In genomic region chr7:100426516-100426915, GRCh38 we compare ENCODE assay signal across 15 cellular contexts. TPM values are rescaled to one million over a fixed set of nuclear protein-coding genes. Genes with fewer than 3 reads are reported as not detected.
DNase-seq lines count a peak whose midpoint lies in the region; ATAC-seq, FAIRE-seq and TF ChIP-seq lines count a peak whose summit lies in the region.
"Had no signal": no experiment of that assay in that cellular context is flagged by ENCODE, and none has a peak within 500 bp of the region (broad histone marks: within the 10 kb centered on the region; RNA-seq: fewer than 3 reads in every experiment).

No MANE protein-coding gene starts in this region.

- H3K4me3 ChIP-seq in HepG2 (replicated peaks in 1 of 3; ENCODE audit: insufficient read depth in 1 of 3, low read depth in 2 of 3, low read length in 3 of 3) (no peak overlapping the region), right lobe of liver (no peak overlapping the region)
- H3K4me3 ChIP-seq: BLaER1 treated with 17β-estradiol and CSF1 and Interleukin-3, amounts not matched to agents 10 nM and 100 nM; GM12878 had no signal

- no peak overlapping the region for H3K4me2 ChIP-seq in HepG2 (ENCODE audit: low read depth, low read length)

- BruUV-seq in HepG2 (replicated peaks; lab: Mats Ljungman, UMichigan): no TSS peak

- no peaks in the 10 kb centered on the region; the same call in 1 of the 2 replicates for H4K20me1 ChIP-seq in HepG2 (ENCODE audit: insufficient read depth, low read length)

- TF ChIP-seq RAD21 in HepG2 (CRISPR knock-in tag; IDR thresholded peaks at IDR 0.05): no peak

- in situ Hi-C loops in HepG2 (cut with HindIII; ENCODE audit: extremely low pct_ligation_motif_present, low pct_unique_long_range_greater_than_20kb): no loop called here

- H3K36me3 ChIP-seq in HepG2 (replicated peaks in 1 of 2; ENCODE audit: control insufficient read depth in 1 of 2, insufficient read depth in 2 of 2, low read length in 2 of 2): peaks cover 0 to 9% of the 10 kb centered on the region in 2 experiments; a peak in 1 of 5 replicates
- no peaks in the 10 kb centered on the region for H3K36me3 ChIP-seq in right lobe of liver

- no peak for TF ChIP-seq POLR2A in HepG2 (IDR thresholded peaks at IDR 0.05; ENCODE audit: insufficient read depth in 1 of 2, low read depth in 2 of 2, low read length in 2 of 2)
- TF ChIP-seq POLR2A in right lobe of liver (IDR thresholded peaks at IDR 0.05): no peak

- peaks cover 12% of the 10 kb centered on the region for H3K79me2 ChIP-seq in HepG2 (ENCODE audit: insufficient read depth, low read length)

- intact Hi-C loops in HepG2 (cut with micrococcal nuclease; ENCODE audit: unreplicated experiment) (no loop called here), right lobe of liver (cut with DNase I) (no loop called here)

- H3K9me3 ChIP-seq in HepG2 (ENCODE audit: low read length): no peaks in the 10 kb centered on the region
- H3K9me3 ChIP-seq in right lobe of liver: no peaks in the 10 kb centered on the region

- no peak for FAIRE-seq in HepG2 (lab: Jason Lieb, UNC)
- FAIRE-seq: GM12878, HTR-8/SVneo had no signal

- no peak overlapping the region for H3K9ac ChIP-seq in HepG2 (ENCODE audit: insufficient read depth, low read depth, low read length)
- H3K9ac ChIP-seq: BLaER1 treated with 17β-estradiol and CSF1 and Interleukin-3, amounts not matched to agents 10 nM and 100 nM had no signal

- H3K27ac ChIP-seq in HepG2 (ENCODE audit: extremely low read length, insufficient read depth, low read length) (no peak overlapping the region), right lobe of liver (no peak overlapping the region)
- H3K27ac ChIP-seq: BLaER1 treated with 17β-estradiol and CSF1 and Interleukin-3, amounts not matched to agents 10 nM and 100 nM had no signal

- POLR2A ChIA-PET in HepG2 (lab: Yijun Ruan, JAX): no interaction called here

- no peaks in the 10 kb centered on the region; a peak in 1 of 5 replicates for H3K27me3 ChIP-seq in HepG2 (ENCODE audit: control insufficient read depth in 1 of 2, insufficient read depth in 2 of 2, low read length in 2 of 2)
- H3K27me3 ChIP-seq in right lobe of liver: no peaks in the 10 kb centered on the region
- H3K27me3 ChIP-seq: BLaER1 treated with 17β-estradiol and CSF1 and Interleukin-3, amounts not matched to agents 10 nM and 100 nM had no signal

- H3K4me1 ChIP-seq in HepG2 (ENCODE audit: insufficient read depth, low read length) (peaks cover 19% of the 10 kb centered on the region), right lobe of liver (peaks cover 0 to 15% (median 2%) of the 10 kb centered on the region in 4 donors)

- TF ChIP-seq CTCF in HepG2 (CRISPR knock-in tag; IDR thresholded peaks at IDR 0.05) (no peak), right lobe of liver (IDR thresholded peaks at IDR 0.05) (no peak)

- no peak overlapping the region for H2AFZ ChIP-seq in HepG2 (ENCODE audit: low read length)

- no peak for TF ChIP-seq EP300 in HepG2 (IDR thresholded peaks at IDR 0.05; ENCODE audit: low read depth in 2 of 2, low read length in 2 of 2)
- no peak for TF ChIP-seq EP300 in HepG2 (CRISPR knock-in tag; IDR thresholded peaks at IDR 0.05; ENCODE audit: borderline replicate concordance)

- no peak for DNase-seq in HepG2 (ENCODE audit: low spot score)
- DNase-seq in right lobe of liver: no peak
- no peak for DNase-seq in DMS79 treated with DMSO at 0.1 percent for 48 hours (lab: John Stamatoyannopoulos, UW)
- no peak for DNase-seq in NCI-H1694 (lab: John Stamatoyannopoulos, UW)
- DNase-seq: 8988T; Calu3; CD8-positive, alpha-beta T cell; EL; GOT3; H7 had no signal

- ATAC-seq in HepG2 (no peak), right lobe of liver (no peak)
- ATAC-seq: CD8-positive, alpha-beta T cell; GM12878; HCT116 had no signal

- CTCF ChIA-PET in HepG2 (lab: Yijun Ruan, JAX; ENCODE audit: low intra/inter-chr PET ratio, low total read pairs): no interaction called here

RNA-seq across cellular contexts. Expression of gene ZCWPW1, which starts 2.0 kb away (rescaled TPM):
- total RNA-seq in HepG2 (2016; rRNA removed; fragmentation: Illumina TruSeq; extraction: Trizol) (2.5 and 2.6 TPM in 2 replicates), right lobe of liver (1 to 10 TPM in 5 of 6 experiments, under 1 TPM in 1; 0.86 to 5.7 (median 2.7) TPM)
- 2.1 and 2.2 TPM in 2 replicates for total RNA-seq in HepG2 (2016; cell fraction: cytosol; rRNA removed; fragmentation: Illumina TruSeq; extraction: Trizol; ENCODE audit: low read depth)
- total RNA-seq in HepG2 (2016; cell fraction: insoluble cytoplasmic fraction; rRNA removed; fragmentation: Illumina TruSeq; extraction: Trizol): 1.8 and 1.9 TPM in 2 replicates
- 2.5 and 3.9 TPM in 2 replicates for total RNA-seq in HepG2 (2016; cell fraction: membrane; rRNA removed; fragmentation: Illumina TruSeq; extraction: Trizol)
- 1.5 and 2.4 TPM in 2 replicates for total RNA-seq in HepG2 (2016; cell fraction: nucleus; rRNA removed; fragmentation: Illumina TruSeq; extraction: Trizol)
- polyA plus RNA-seq in HepG2 (2011; rRNA removed): 1.6 and 2.4 TPM in 2 replicates
- 1.1 and 1.3 TPM in 2 replicates for polyA plus RNA-seq in HepG2 (2011; cell fraction: cytosol; rRNA removed)
- 4.8 and 5.3 TPM in 2 replicates for polyA plus RNA-seq in HepG2 (2011; cell fraction: nucleus; rRNA removed)
- polyA plus RNA-seq in HepG2 (2012): 1.8 and 2.3 TPM in 2 replicates
- polyA plus RNA-seq in HepG2 (2016; cell fraction: cytosol; fragmentation: Illumina TruSeq; extraction: Trizol; ENCODE audit: low read depth): 1.4 and 2.2 TPM in 2 replicates
- polyA plus RNA-seq in HepG2 (2016; cell fraction: insoluble cytoplasmic fraction; fragmentation: Illumina TruSeq; extraction: Trizol; ENCODE audit: low read depth): 2.0 and 2.9 TPM in 2 replicates
- 1.8 and 2.6 TPM in 2 replicates for polyA plus RNA-seq in HepG2 (2016; cell fraction: membrane; fragmentation: Illumina TruSeq; extraction: Trizol; ENCODE audit: low read depth)
- polyA plus RNA-seq in HepG2 (2016; cell fraction: nucleus; fragmentation: Illumina TruSeq; extraction: Trizol; ENCODE audit: insufficient read depth, low read depth): 5.2 and 6.5 TPM in 2 replicates
- polyA minus RNA-seq in HepG2 (2011; rRNA and poly(A)+ RNA removed; ENCODE audit: low replicate concordance): 0.28 and 1.5 TPM in 2 replicates
- polyA minus RNA-seq in HepG2 (2011; cell fraction: cytosol; rRNA and poly(A)+ RNA removed): 0.49 and 1.1 TPM in 2 replicates
- polyA minus RNA-seq in HepG2 (2011; cell fraction: nucleus; rRNA and poly(A)+ RNA removed): 1.7 and 3.3 TPM in 2 replicates

RNA-seq across cellular contexts. Expression of gene MEPCE, which starts 3.1 kb away (rescaled TPM):
- total RNA-seq in HepG2 (2016; rRNA removed; fragmentation: Illumina TruSeq; extraction: Trizol): 22.6 and 26.0 TPM in 2 replicates
- 3.8 and 3.9 TPM in 2 replicates for total RNA-seq in HepG2 (2016; cell fraction: cytosol; rRNA removed; fragmentation: Illumina TruSeq; extraction: Trizol; ENCODE audit: low read depth)
- total RNA-seq in HepG2 (2016; cell fraction: insoluble cytoplasmic fraction; rRNA removed; fragmentation: Illumina TruSeq; extraction: Trizol): 20.2 and 25.7 TPM in 2 replicates
- total RNA-seq in HepG2 (2016; cell fraction: membrane; rRNA removed; fragmentation: Illumina TruSeq; extraction: Trizol): 12.8 and 14.8 TPM in 2 replicates
- total RNA-seq in HepG2 (2016; cell fraction: nucleus; rRNA removed; fragmentation: Illumina TruSeq; extraction: Trizol): 14.9 and 18.9 TPM in 2 replicates
- polyA plus RNA-seq in HepG2 (2011; rRNA removed): 12.3 and 12.7 TPM in 2 replicates
- polyA plus RNA-seq in HepG2 (2011; cell fraction: cytosol; rRNA removed): 9.2 and 10.6 TPM in 2 replicates
- polyA plus RNA-seq in HepG2 (2011; cell fraction: nucleus; rRNA removed): 18.9 and 27.3 TPM in 2 replicates
- polyA plus RNA-seq in HepG2 (2012): 14.6 and 17.9 TPM in 2 replicates
- polyA plus RNA-seq in HepG2 (2016; cell fraction: cytosol; fragmentation: Illumina TruSeq; extraction: Trizol; ENCODE audit: low read depth): 3.0 and 3.3 TPM in 2 replicates
- 20.4 and 25.4 TPM in 2 replicates for polyA plus RNA-seq in HepG2 (2016; cell fraction: insoluble cytoplasmic fraction; fragmentation: Illumina TruSeq; extraction: Trizol; ENCODE audit: low read depth)
- polyA plus RNA-seq in HepG2 (2016; cell fraction: membrane; fragmentation: Illumina TruSeq; extraction: Trizol; ENCODE audit: low read depth): 8.6 and 9.6 TPM in 2 replicates
- 23.4 and 28.3 TPM in 2 replicates for polyA plus RNA-seq in HepG2 (2016; cell fraction: nucleus; fragmentation: Illumina TruSeq; extraction: Trizol; ENCODE audit: insufficient read depth, low read depth)
- polyA minus RNA-seq in HepG2 (2011; rRNA and poly(A)+ RNA removed; ENCODE audit: low replicate concordance): 44.0 and 89.0 TPM in 2 replicates
- polyA minus RNA-seq in HepG2 (2011; cell fraction: cytosol; rRNA and poly(A)+ RNA removed): 8.6 and 10.8 TPM in 2 replicates
- polyA minus RNA-seq in HepG2 (2011; cell fraction: nucleus; rRNA and poly(A)+ RNA removed): 27.3 and 30.2 TPM in 2 replicates
- 10 to 100 TPM; 17.1 to 25.1 (median 20.7) TPM for total RNA-seq in right lobe of liver

RNA-seq across cellular contexts. Expression of gene PPP1R35, which starts 9.8 kb away (rescaled TPM):
- total RNA-seq in HepG2 (2016; rRNA removed; fragmentation: Illumina TruSeq; extraction: Trizol): 16.7 and 24.8 TPM in 2 replicates
- 16.5 and 21.7 TPM in 2 replicates for total RNA-seq in HepG2 (2016; cell fraction: cytosol; rRNA removed; fragmentation: Illumina TruSeq; extraction: Trizol; ENCODE audit: low read depth)
- total RNA-seq in HepG2 (2016; cell fraction: insoluble cytoplasmic fraction; rRNA removed; fragmentation: Illumina TruSeq; extraction: Trizol): 19.3 and 24.7 TPM in 2 replicates
- 16.5 and 20.1 TPM in 2 replicates for total RNA-seq in HepG2 (2016; cell fraction: membrane; rRNA removed; fragmentation: Illumina TruSeq; extraction: Trizol)
- total RNA-seq in HepG2 (2016; cell fraction: nucleus; rRNA removed; fragmentation: Illumina TruSeq; extraction: Trizol): 13.8 and 17.9 TPM in 2 replicates
- polyA plus RNA-seq in HepG2 (2011; rRNA removed): 26.4 and 29.0 TPM in 2 replicates
- polyA plus RNA-seq in HepG2 (2011; cell fraction: cytosol; rRNA removed): 18.0 and 33.0 TPM in 2 replicates
- 102 and 127 TPM in 2 replicates for polyA plus RNA-seq in HepG2 (2011; cell fraction: nucleus; rRNA removed)
- polyA plus RNA-seq in HepG2 (2012): 17.6 and 20.1 TPM in 2 replicates
- 16.5 and 23.2 TPM in 2 replicates for polyA plus RNA-seq in HepG2 (2016; cell fraction: cytosol; fragmentation: Illumina TruSeq; extraction: Trizol; ENCODE audit: low read depth)
- 21.3 TPM in 2 replicates for polyA plus RNA-seq in HepG2 (2016; cell fraction: insoluble cytoplasmic fraction; fragmentation: Illumina TruSeq; extraction: Trizol; ENCODE audit: low read depth)
- polyA plus RNA-seq in HepG2 (2016; cell fraction: membrane; fragmentation: Illumina TruSeq; extraction: Trizol; ENCODE audit: low read depth): 13.7 and 17.5 TPM in 2 replicates
- 39.6 and 40.4 TPM in 2 replicates for polyA plus RNA-seq in HepG2 (2016; cell fraction: nucleus; fragmentation: Illumina TruSeq; extraction: Trizol; ENCODE audit: insufficient read depth, low read depth)
- polyA minus RNA-seq in HepG2 (2011; rRNA and poly(A)+ RNA removed; ENCODE audit: low replicate concordance): 13.2 and 24.1 TPM in 2 replicates
- polyA minus RNA-seq in HepG2 (2011; cell fraction: cytosol; rRNA and poly(A)+ RNA removed): 10.6 and 13.9 TPM in 2 replicates
- polyA minus RNA-seq in HepG2 (2011; cell fraction: nucleus; rRNA and poly(A)+ RNA removed): 7.1 and 7.3 TPM in 2 replicates
- 10 to 100 TPM in 5 of 6 experiments, 1 to 10 TPM in 1; 9.8 to 26.8 (median 13.2) TPM for total RNA-seq in right lobe of liver

RNA-seq across cellular contexts. Expression of gene SPACDR, which starts 37.5 kb away (rescaled TPM):
- total RNA-seq in HepG2 (2016; rRNA removed; fragmentation: Illumina TruSeq; extraction: Trizol) (not detected in 2 replicates), right lobe of liver (not detected)
- total RNA-seq in HepG2 (2016; cell fraction: cytosol; rRNA removed; fragmentation: Illumina TruSeq; extraction: Trizol; ENCODE audit: low read depth): not detected in 2 replicates
- 0.15 TPM in 1 of 2 replicates, not detected in the other for total RNA-seq in HepG2 (2016; cell fraction: insoluble cytoplasmic fraction; rRNA removed; fragmentation: Illumina TruSeq; extraction: Trizol)
- not detected in 2 replicates for total RNA-seq in HepG2 (2016; cell fraction: membrane; rRNA removed; fragmentation: Illumina TruSeq; extraction: Trizol)
- total RNA-seq in HepG2 (2016; cell fraction: nucleus; rRNA removed; fragmentation: Illumina TruSeq; extraction: Trizol): not detected in 2 replicates
- 0.24 and 0.41 TPM in 2 replicates for polyA plus RNA-seq in HepG2 (2011; rRNA removed)
- 0.16 TPM in 1 of 2 replicates, not detected in the other for polyA plus RNA-seq in HepG2 (2011; cell fraction: cytosol; rRNA removed)
- polyA plus RNA-seq in HepG2 (2011; cell fraction: nucleus; rRNA removed): 0.55 and 0.99 TPM in 2 replicates
- polyA plus RNA-seq in HepG2 (2012): 0.20 TPM in 1 of 2 replicates, not detected in the other
- polyA plus RNA-seq in HepG2 (2016; cell fraction: cytosol; fragmentation: Illumina TruSeq; extraction: Trizol; ENCODE audit: low read depth): not detected in 2 replicates
- polyA plus RNA-seq in HepG2 (2016; cell fraction: insoluble cytoplasmic fraction; fragmentation: Illumina TruSeq; extraction: Trizol; ENCODE audit: low read depth): not detected in 2 replicates
- polyA plus RNA-seq in HepG2 (2016; cell fraction: membrane; fragmentation: Illumina TruSeq; extraction: Trizol; ENCODE audit: low read depth): 0.26 TPM in 1 of 2 replicates, not detected in the other
- polyA plus RNA-seq in HepG2 (2016; cell fraction: nucleus; fragmentation: Illumina TruSeq; extraction: Trizol; ENCODE audit: insufficient read depth, low read depth): not detected in 2 replicates
- 0.14 and 0.65 TPM in 2 replicates for polyA minus RNA-seq in HepG2 (2011; rRNA and poly(A)+ RNA removed; ENCODE audit: low replicate concordance)
- polyA minus RNA-seq in HepG2 (2011; cell fraction: cytosol; rRNA and poly(A)+ RNA removed): not detected in 2 replicates
- polyA minus RNA-seq in HepG2 (2011; cell fraction: nucleus; rRNA and poly(A)+ RNA removed): not detected in 2 replicates
- total RNA-seq: G401 had no signal

RNA-seq across cellular contexts. Expression of gene TSC22D4, which starts 52.5 kb away (rescaled TPM):
- total RNA-seq in HepG2 (2016; rRNA removed; fragmentation: Illumina TruSeq; extraction: Trizol) (6.3 and 7.7 TPM in 2 replicates), right lobe of liver (10 to 100 TPM; 12.5 to 20.5 (median 17.0) TPM)
- total RNA-seq in HepG2 (2016; cell fraction: cytosol; rRNA removed; fragmentation: Illumina TruSeq; extraction: Trizol; ENCODE audit: low read depth): 2.6 and 2.9 TPM in 2 replicates
- total RNA-seq in HepG2 (2016; cell fraction: insoluble cytoplasmic fraction; rRNA removed; fragmentation: Illumina TruSeq; extraction: Trizol): 5.6 and 7.4 TPM in 2 replicates
- total RNA-seq in HepG2 (2016; cell fraction: membrane; rRNA removed; fragmentation: Illumina TruSeq; extraction: Trizol): 4.7 and 8.1 TPM in 2 replicates
- 4.4 and 5.5 TPM in 2 replicates for total RNA-seq in HepG2 (2016; cell fraction: nucleus; rRNA removed; fragmentation: Illumina TruSeq; extraction: Trizol)
- 8.7 and 10.1 TPM in 2 replicates for polyA plus RNA-seq in HepG2 (2011; rRNA removed)
- polyA plus RNA-seq in HepG2 (2011; cell fraction: cytosol; rRNA removed): 6.5 and 10.9 TPM in 2 replicates
- polyA plus RNA-seq in HepG2 (2011; cell fraction: nucleus; rRNA removed): 17.7 and 20.7 TPM in 2 replicates
- polyA plus RNA-seq in HepG2 (2012): 6.9 and 11.5 TPM in 2 replicates
- polyA plus RNA-seq in HepG2 (2016; cell fraction: cytosol; fragmentation: Illumina TruSeq; extraction: Trizol; ENCODE audit: low read depth): 2.7 and 4.0 TPM in 2 replicates
- 10.1 and 11.1 TPM in 2 replicates for polyA plus RNA-seq in HepG2 (2016; cell fraction: insoluble cytoplasmic fraction; fragmentation: Illumina TruSeq; extraction: Trizol; ENCODE audit: low read depth)
- 6.2 and 8.1 TPM in 2 replicates for polyA plus RNA-seq in HepG2 (2016; cell fraction: membrane; fragmentation: Illumina TruSeq; extraction: Trizol; ENCODE audit: low read depth)
- 13.1 and 14.8 TPM in 2 replicates for polyA plus RNA-seq in HepG2 (2016; cell fraction: nucleus; fragmentation: Illumina TruSeq; extraction: Trizol; ENCODE audit: insufficient read depth, low read depth)
- polyA minus RNA-seq in HepG2 (2011; rRNA and poly(A)+ RNA removed; ENCODE audit: low replicate concordance): 9.9 and 13.8 TPM in 2 replicates
- 7.0 and 9.1 TPM in 2 replicates for polyA minus RNA-seq in HepG2 (2011; cell fraction: cytosol; rRNA and poly(A)+ RNA removed)
- 3.0 and 4.5 TPM in 2 replicates for polyA minus RNA-seq in HepG2 (2011; cell fraction: nucleus; rRNA and poly(A)+ RNA removed)
